ENCODE assay signal across 1 cellular context in the genomic region with DNA sequence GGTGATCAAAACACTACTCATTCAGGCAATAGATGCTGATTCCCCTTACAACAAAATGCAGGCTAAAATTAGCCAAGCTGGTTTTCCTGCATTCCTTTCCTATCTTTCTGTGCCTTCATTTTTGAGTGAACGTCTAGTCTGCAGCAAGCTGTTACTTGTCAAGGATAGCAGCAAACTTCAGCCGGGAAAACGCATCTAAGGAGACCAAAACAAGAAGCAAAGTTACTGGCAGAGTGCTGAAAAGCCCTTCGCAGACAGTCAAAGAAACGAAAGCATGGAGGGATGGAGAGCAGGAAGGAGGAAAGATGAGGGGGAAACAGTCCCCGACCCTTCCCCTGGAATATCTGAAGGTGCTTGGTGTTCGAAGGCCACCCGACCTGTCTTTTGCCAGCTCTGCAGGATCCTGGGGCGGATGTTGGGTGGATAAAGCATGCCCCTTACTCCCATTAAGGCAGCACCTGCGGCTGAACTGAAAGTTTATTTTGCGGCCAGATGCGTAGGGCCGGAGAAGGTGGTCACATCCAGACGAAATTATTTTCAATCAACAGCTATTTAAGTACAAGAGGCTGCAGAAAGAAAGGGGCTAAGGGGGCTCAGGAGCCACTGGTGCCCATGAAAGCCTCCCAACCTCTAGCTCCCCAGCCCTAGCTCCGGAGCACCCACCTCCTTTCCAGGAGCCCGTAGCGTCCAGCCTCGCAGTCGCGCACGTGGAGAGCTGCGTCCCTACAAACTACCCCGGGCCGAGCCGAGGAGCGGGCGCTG.
A peak's percentile ranks its signal among the peaks of the same experiment; 100 is the strongest.
TF ChIP-seq lines count a peak whose summit lies in the region.

No MANE protein-coding gene starts in this region.

TF ChIP-seq in HepG2, 621 proteins besides CTCF, POLR2A, EP300 and RAD21 (continued from another document and continues in another):
- no peak for TF ChIP-seq SKIL (CRISPR knock-in tag; IDR thresholded peaks at IDR 0.05; ENCODE audit: borderline replicate concordance)
- no peak; the same call in 1 of the 2 replicates for TF ChIP-seq TEAD2 (CRISPR knock-in tag; IDR thresholded peaks at IDR 0.05)
- TF ChIP-seq GTF3A (CRISPR knock-in tag; conservative IDR thresholded peaks at IDR 0.05) = no peak
- no peak for TF ChIP-seq PHF8 (CRISPR knock-in tag; IDR thresholded peaks at IDR 0.05)
- no peak for TF ChIP-seq ZNF597 (CRISPR knock-in tag; IDR thresholded peaks at IDR 0.05)
- TF ChIP-seq, protein P1, sequence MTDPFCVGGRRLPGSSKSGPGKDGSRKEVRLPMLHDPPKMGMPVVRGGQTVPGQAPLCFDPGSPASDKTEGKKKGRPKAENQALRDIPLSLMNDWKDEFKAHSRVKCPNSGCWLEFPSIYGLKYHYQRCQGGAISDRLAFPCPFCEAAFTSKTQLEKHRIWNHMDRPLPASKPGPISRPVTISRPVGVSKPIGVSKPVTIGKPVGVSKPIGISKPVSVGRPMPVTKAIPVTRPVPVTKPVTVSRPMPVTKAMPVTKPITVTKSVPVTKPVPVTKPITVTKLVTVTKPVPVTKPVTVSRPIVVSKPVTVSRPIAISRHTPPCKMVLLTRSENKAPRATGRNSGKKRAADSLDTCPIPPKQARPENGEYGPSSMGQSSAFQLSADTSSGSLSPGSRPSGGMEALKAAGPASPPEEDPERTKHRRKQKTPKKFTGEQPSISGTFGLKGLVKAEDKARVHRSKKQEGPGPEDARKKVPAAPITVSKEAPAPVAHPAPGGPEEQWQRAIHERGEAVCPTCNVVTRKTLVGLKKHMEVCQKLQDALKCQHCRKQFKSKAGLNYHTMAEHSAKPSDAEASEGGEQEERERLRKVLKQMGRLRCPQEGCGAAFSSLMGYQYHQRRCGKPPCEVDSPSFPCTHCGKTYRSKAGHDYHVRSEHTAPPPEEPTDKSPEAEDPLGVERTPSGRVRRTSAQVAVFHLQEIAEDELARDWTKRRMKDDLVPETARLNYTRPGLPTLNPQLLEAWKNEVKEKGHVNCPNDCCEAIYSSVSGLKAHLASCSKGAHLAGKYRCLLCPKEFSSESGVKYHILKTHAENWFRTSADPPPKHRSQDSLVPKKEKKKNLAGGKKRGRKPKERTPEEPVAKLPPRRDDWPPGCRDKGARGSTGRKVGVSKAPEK (CRISPR knock-in tag; IDR thresholded peaks at IDR 0.05; ENCODE audit: borderline replicate concordance) = peak; percentile 2; the same call in 1 of the 2 replicates
- TF ChIP-seq HNRNPUL1 (IDR thresholded peaks at IDR 0.05; ENCODE audit: low read depth, low read length) = no peak
- TF ChIP-seq PCBP1 (IDR thresholded peaks at IDR 0.05; ENCODE audit: borderline replicate concordance, low read depth, low read length) = no peak
- no peak for TF ChIP-seq ZNF674 (CRISPR knock-in tag; IDR thresholded peaks at IDR 0.05; ENCODE audit: low read depth)
- TF ChIP-seq PAF1 (CRISPR knock-in tag; IDR thresholded peaks at IDR 0.05) = no peak
- TF ChIP-seq CCAR2 (optimal IDR thresholded peaks at IDR 0.05; ENCODE audit: low read depth, low read length) = no peak
- TF ChIP-seq ZNF143 (CRISPR knock-in tag; IDR thresholded peaks at IDR 0.05) = no peak
- TF ChIP-seq THAP11 (CRISPR knock-in tag; IDR thresholded peaks at IDR 0.05) = no peak; the same call in 1 of the 2 replicates
- no peak for TF ChIP-seq ZNF615 (CRISPR knock-in tag; IDR thresholded peaks at IDR 0.05; ENCODE audit: borderline replicate concordance)
- peak; percentile 87; the same call in 1 of the 2 replicates for TF ChIP-seq ZNF235 (CRISPR knock-in tag; IDR thresholded peaks at IDR 0.05; ENCODE audit: borderline replicate concordance)
- TF ChIP-seq ZNF703 (CRISPR knock-in tag; IDR thresholded peaks at IDR 0.05; ENCODE audit: borderline replicate concordance) = no peak
- no peak for TF ChIP-seq ZNF329 (CRISPR knock-in tag; IDR thresholded peaks at IDR 0.05; ENCODE audit: low read depth)
- TF ChIP-seq KDM1A (CRISPR knock-in tag; IDR thresholded peaks at IDR 0.05) = no peak
- TF ChIP-seq, protein P2, sequence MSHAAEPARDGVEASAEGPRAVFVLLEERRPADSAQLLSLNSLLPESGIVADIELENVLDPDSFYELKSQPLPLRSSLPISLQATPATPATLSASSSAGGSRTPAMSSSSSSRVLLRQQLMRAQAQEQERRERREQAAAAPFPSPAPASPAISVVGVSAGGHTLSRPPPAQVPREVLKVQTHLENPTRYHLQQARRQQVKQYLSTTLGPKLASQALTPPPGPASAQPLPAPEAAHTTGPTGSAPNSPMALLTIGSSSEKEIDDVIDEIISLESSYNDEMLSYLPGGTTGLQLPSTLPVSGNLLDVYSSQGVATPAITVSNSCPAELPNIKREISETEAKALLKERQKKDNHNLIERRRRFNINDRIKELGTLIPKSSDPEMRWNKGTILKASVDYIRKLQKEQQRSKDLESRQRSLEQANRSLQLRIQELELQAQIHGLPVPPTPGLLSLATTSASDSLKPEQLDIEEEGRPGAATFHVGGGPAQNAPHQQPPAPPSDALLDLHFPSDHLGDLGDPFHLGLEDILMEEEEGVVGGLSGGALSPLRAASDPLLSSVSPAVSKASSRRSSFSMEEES (CRISPR knock-in tag; IDR thresholded peaks at IDR 0.05) = no peak
- no peak for TF ChIP-seq NR2F6 (IDR thresholded peaks at IDR 0.05)
- no peak for TF ChIP-seq NR2F6 (CRISPR knock-in tag; IDR thresholded peaks at IDR 0.05)
- no peak for TF ChIP-seq KLF13 (CRISPR knock-in tag; IDR thresholded peaks at IDR 0.05)
- TF ChIP-seq IKZF5 (CRISPR knock-in tag; IDR thresholded peaks at IDR 0.05) = no peak
- no peak for TF ChIP-seq ATRX (CRISPR knock-in tag; IDR thresholded peaks at IDR 0.05; ENCODE audit: borderline replicate concordance)
- TF ChIP-seq ZNF468 (CRISPR knock-in tag; IDR thresholded peaks at IDR 0.05) = no peak
- TF ChIP-seq MTERF4 (CRISPR knock-in tag; IDR thresholded peaks at IDR 0.05) = no peak
- no peak for TF ChIP-seq AGO2 (optimal IDR thresholded peaks at IDR 0.05; ENCODE audit: low read depth, low read length)
- no peak for TF ChIP-seq SNAPC2 (CRISPR knock-in tag; IDR thresholded peaks at IDR 0.05)
- TF ChIP-seq, protein P3, sequence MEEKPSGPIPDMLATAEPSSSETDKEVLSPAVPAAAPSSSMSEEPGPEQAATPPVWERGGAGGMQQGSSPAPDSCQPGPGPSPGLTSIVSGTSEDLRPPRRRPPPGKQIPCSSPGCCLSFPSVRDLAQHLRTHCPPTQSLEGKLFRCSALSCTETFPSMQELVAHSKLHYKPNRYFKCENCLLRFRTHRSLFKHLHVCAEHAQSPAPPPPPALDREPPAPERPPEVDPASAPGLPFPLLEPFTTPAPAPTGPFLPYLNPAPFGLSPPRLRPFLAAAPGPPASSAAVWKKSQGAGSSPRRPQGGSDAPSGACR (CRISPR knock-in tag; IDR thresholded peaks at IDR 0.05) = no peak
- TF ChIP-seq CSRNP2 (CRISPR knock-in tag; conservative IDR thresholded peaks at IDR 0.05; ENCODE audit: low read depth) = no peak
- TF ChIP-seq CBX5 (CRISPR knock-in tag; IDR thresholded peaks at IDR 0.05; ENCODE audit: borderline replicate concordance) = no peak
- TF ChIP-seq ZBTB14 (CRISPR knock-in tag; IDR thresholded peaks at IDR 0.05) = no peak; the same call in 1 of the 2 replicates
- no peak for TF ChIP-seq DPF2 (CRISPR knock-in tag; IDR thresholded peaks at IDR 0.05; ENCODE audit: borderline replicate concordance, low read depth)
- no peak for TF ChIP-seq NR2F2 (IDR thresholded peaks at IDR 0.05; ENCODE audit: borderline replicate concordance, low read depth)
- no peak for TF ChIP-seq ZNF619 (CRISPR knock-in tag; IDR thresholded peaks at IDR 0.05)
- TF ChIP-seq ZC3H13 (CRISPR knock-in tag; IDR thresholded peaks at IDR 0.05) = peak; percentile 87; the same call in 1 of the 2 replicates
- TF ChIP-seq HDAC2 (CRISPR knock-in tag; IDR thresholded peaks at IDR 0.05) = peak; percentile 8; the same call in 1 of the 2 replicates
- TF ChIP-seq, protein P4, sequence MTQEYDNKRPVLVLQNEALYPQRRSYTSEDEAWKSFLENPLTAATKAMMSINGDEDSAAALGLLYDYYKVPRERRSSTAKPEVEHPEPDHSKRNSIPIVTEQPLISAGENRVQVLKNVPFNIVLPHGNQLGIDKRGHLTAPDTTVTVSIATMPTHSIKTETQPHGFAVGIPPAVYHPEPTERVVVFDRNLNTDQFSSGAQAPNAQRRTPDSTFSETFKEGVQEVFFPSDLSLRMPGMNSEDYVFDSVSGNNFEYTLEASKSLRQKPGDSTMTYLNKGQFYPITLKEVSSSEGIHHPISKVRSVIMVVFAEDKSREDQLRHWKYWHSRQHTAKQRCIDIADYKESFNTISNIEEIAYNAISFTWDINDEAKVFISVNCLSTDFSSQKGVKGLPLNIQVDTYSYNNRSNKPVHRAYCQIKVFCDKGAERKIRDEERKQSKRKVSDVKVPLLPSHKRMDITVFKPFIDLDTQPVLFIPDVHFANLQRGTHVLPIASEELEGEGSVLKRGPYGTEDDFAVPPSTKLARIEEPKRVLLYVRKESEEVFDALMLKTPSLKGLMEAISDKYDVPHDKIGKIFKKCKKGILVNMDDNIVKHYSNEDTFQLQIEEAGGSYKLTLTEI (CRISPR knock-in tag; conservative IDR thresholded peaks at IDR 0.05) = no peak
- no peak; the same call in 1 of the 2 replicates for TF ChIP-seq ZFP1 (CRISPR knock-in tag; IDR thresholded peaks at IDR 0.05)
